In the genomic region with DNA sequence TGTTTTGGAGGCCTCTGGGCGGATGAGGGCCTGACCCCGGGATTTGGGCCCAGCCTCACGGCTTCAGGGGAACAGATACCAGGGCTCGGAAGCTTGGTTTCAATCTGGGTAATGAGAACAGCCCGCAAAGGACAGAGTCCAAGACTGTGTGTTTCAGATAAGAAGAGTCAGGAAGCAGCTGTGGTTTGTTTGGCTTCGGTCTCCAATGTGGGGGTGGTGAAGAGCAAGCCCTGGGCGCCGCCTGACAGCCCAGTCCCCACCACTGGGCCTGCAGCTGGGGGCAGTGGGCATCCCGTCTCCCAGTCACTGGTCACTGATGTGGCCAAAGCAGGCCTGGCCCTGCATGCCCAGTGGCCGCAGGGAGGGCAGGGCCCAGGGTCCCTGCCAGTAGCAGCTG, we compare ENCODE assay signal across 1 cellular context.
TF ChIP-seq lines count a peak whose summit lies in the region.

No MANE protein-coding gene starts in this region.

TF ChIP-seq in WTC11, 78 proteins besides CTCF, POLR2A, EP300 and RAD21 (continued from another document):
- TF ChIP-seq GABPB1 (CRISPR knock-in tag; IDR thresholded peaks at IDR 0.05): no peak
- TF ChIP-seq, protein P1, sequence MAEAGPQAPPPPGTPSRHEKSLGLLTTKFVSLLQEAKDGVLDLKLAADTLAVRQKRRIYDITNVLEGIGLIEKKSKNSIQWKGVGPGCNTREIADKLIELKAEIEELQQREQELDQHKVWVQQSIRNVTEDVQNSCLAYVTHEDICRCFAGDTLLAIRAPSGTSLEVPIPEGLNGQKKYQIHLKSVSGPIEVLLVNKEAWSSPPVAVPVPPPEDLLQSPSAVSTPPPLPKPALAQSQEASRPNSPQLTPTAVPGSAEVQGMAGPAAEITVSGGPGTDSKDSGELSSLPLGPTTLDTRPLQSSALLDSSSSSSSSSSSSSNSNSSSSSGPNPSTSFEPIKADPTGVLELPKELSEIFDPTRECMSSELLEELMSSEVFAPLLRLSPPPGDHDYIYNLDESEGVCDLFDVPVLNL (CRISPR knock-in tag; IDR thresholded peaks at IDR 0.05; ENCODE audit: borderline replicate concordance, low read depth): no peak
